Comparison of ENCODE assay signal across 18 cellular contexts in genomic region chr20:32607324-32607723, GRCh38.
"Had no signal": no experiment of that assay in that cellular context is flagged by ENCODE, and none has a peak within 500 bp of the region (broad histone marks: within the 10 kb centered on the region; RNA-seq: fewer than 3 reads in every experiment).

No MANE protein-coding gene starts in this region.

- H3K27me3 ChIP-seq: right atrium auricular region had no signal

- DNase-seq: effector CD4-positive, alpha-beta T cell; foreskin melanocyte; head of caudate nucleus; kidney; left cardiac atrium; left ventricle myocardium inferior; lower lobe of right lung; midbrain; stimulated activated CD4-positive, alpha-beta T cell treated with anti-CD3 and anti-CD28 coated beads, Interleukin-2, amount 100 ng/mL, for 48 hours; stimulated activated naive CD4-positive, alpha-beta T cell treated with Interleukin-2 at 50 U/mL for 16 hours; trophoblast cell had no signal

- H2AFZ ChIP-seq: hepatocyte had no signal

- H3K4me1 ChIP-seq: left ventricle myocardium inferior, lower lobe of right lung, right atrium auricular region had no signal

- H3K4me3 ChIP-seq: coronary artery, hepatocyte, left ventricle myocardium inferior, lower lobe of right lung, right atrium auricular region, smooth muscle cell had no signal

- H3K4me3 Mint-ChIP-seq: memory B cell; natural killer cell treated with Interleukin-12 subunit alpha and Interleukin-12 subunit beta and Interleukin-15 and Interleukin-18, amount 100 ng/mL, for 72 hours had no signal

- ATAC-seq: left cardiac atrium; natural killer cell treated with Interleukin-12 subunit alpha and Interleukin-12 subunit beta and Interleukin-15 and Interleukin-18, amount 100 ng/mL, for 72 hours had no signal

- H3K36me3 ChIP-seq: left ventricle myocardium inferior, lower lobe of right lung, neutrophil, right atrium auricular region had no signal

- H3K9me3 ChIP-seq: left ventricle myocardium inferior, lower lobe of right lung, neutrophil, right atrium auricular region had no signal

- H3K36me3 Mint-ChIP-seq: memory B cell; natural killer cell treated with Interleukin-12 subunit alpha and Interleukin-12 subunit beta and Interleukin-15 and Interleukin-18, amount 100 ng/mL, for 72 hours had no signal

- H3K27ac Mint-ChIP-seq: memory B cell; natural killer cell treated with Interleukin-12 subunit alpha and Interleukin-12 subunit beta and Interleukin-15 and Interleukin-18, amount 100 ng/mL, for 72 hours had no signal

- H3K27me3 Mint-ChIP-seq: natural killer cell treated with Interleukin-12 subunit alpha and Interleukin-12 subunit beta and Interleukin-15 and Interleukin-18, amount 100 ng/mL, for 72 hours had no signal

- H3K9me3 Mint-ChIP-seq: memory B cell; natural killer cell treated with Interleukin-12 subunit alpha and Interleukin-12 subunit beta and Interleukin-15 and Interleukin-18, amount 100 ng/mL, for 72 hours had no signal

- H3K27ac ChIP-seq: coronary artery, hepatocyte, left ventricle myocardium inferior, lower lobe of right lung, neutrophil, right atrium auricular region had no signal

- H3K4me2 ChIP-seq: hepatocyte, smooth muscle cell had no signal
